ENCODE assay signal across 8 cellular contexts in the genomic region with DNA sequence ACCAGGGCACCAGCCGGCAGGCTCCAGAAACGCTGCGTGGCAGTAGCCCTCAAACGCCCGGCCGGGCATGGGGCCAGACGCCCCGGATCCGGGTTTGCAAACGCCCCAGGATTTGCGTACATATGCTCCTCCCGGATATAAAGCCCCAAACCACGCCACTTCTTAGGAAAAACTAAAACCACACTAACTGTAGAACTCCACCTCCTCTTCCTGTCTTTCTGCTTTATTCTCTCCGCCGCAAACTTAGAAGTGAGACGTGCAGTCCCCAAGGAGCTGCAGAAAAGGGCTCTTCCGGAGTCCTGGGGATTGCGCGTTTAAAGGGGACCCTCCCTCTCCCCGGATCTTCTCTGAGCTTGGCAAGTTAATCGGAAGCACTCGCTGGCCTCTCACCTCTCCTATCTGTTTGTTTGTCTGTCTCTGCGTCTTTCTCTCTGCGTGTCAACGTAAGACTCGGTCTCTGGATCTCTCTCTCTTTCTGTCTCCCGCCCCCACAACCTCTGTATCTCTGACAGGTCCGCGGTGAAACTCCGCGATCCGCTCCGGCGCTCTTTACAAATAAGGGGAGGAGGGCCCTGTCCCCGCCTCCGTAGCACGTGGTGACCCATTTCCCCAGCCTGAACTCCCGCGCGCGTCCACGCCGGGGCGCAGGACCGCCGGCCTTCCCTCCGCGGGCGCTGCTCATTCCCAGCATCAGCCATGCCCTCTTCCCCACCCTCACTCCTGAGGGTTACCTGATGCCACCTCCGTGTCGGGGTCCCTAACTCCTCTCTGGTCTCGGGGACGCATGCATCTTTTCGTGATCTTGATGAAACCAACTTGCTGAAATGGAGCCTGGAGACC. TPM values are rescaled to one million over a fixed set of nuclear protein-coding genes. Genes with fewer than 3 reads are reported as not detected.
DNase-seq lines count a peak whose midpoint lies in the region; ATAC-seq, FAIRE-seq and TF ChIP-seq lines count a peak whose summit lies in the region.

Gene SLC39A8 (minus strand): TSS at position 528 of the 840 bp plus-strand sequence. CDS start 820 bp downstream, outside the sequence.

- peak; percentile 78 for TF ChIP-seq CTCF in left ventricle myocardium inferior (IDR thresholded peaks at IDR 0.05; ENCODE audit: borderline replicate concordance)

- intact Hi-C loops in left ventricle myocardium inferior (cut with micrococcal nuclease): no loop called here

- H3K27me3 Mint-ChIP-seq in T-helper 1 cell treated with Interleukin-12 subunit alpha and Interleukin-12 subunit beta and Interleukin-4 antibody, amounts not matched to agents 30 μg/mL and 1 μg/mL, for 36 hours (ENCODE audit: low read depth): peaks cover 9% of the 10 kb centered on the region

- H3K27ac ChIP-seq in left ventricle myocardium inferior (replicated peaks): peak within 1 kb of the TSS; percentile 63

- peak within 1 kb of the TSS; percentile 92 for H3K27ac Mint-ChIP-seq in T-helper 1 cell treated with Interleukin-12 subunit alpha and Interleukin-12 subunit beta and Interleukin-4 antibody, amounts not matched to agents 30 μg/mL and 1 μg/mL, for 36 hours

- peak; percentile 48 for FAIRE-seq in urothelium cell line (lab: Jason Lieb, UNC)

- H3K27me3 ChIP-seq in left ventricle myocardium inferior (ENCODE audit: low read depth): no peaks in the 10 kb centered on the region

- peak within 1 kb of the TSS; percentile 75 for H3K4me3 ChIP-seq in left ventricle myocardium inferior

- H3K36me3 Mint-ChIP-seq in T-helper 1 cell treated with Interleukin-12 subunit alpha and Interleukin-12 subunit beta and Interleukin-4 antibody, amounts not matched to agents 30 μg/mL and 1 μg/mL, for 36 hours (ENCODE audit: low read depth): peaks cover 17% of the 10 kb centered on the region

- peak within 1 kb of the TSS; percentile 86 for H3K4me3 Mint-ChIP-seq in T-helper 1 cell treated with Interleukin-12 subunit alpha and Interleukin-12 subunit beta and Interleukin-4 antibody, amounts not matched to agents 30 μg/mL and 1 μg/mL, for 36 hours

- no peaks in the 10 kb centered on the region for H3K36me3 ChIP-seq in left ventricle myocardium inferior

- no peaks in the 10 kb centered on the region for H3K9me3 Mint-ChIP-seq in T-helper 1 cell treated with Interleukin-12 subunit alpha and Interleukin-12 subunit beta and Interleukin-4 antibody, amounts not matched to agents 30 μg/mL and 1 μg/mL, for 36 hours

- peaks cover 34% of the 10 kb centered on the region for H3K4me1 Mint-ChIP-seq in T-helper 1 cell treated with Interleukin-12 subunit alpha and Interleukin-12 subunit beta and Interleukin-4 antibody, amounts not matched to agents 30 μg/mL and 1 μg/mL, for 36 hours (ENCODE audit: low read depth)

- peak; percentile 86 for ATAC-seq in HG02798 (IDR thresholded peaks at IDR 0.05; ENCODE audit: poor library complexity, unreplicated experiment)

- H3K4me1 ChIP-seq in left ventricle myocardium inferior: peaks cover 26% of the 10 kb centered on the region

- DNase-seq in NCI-H1436 treated with DMSO at 0.1 percent for 48 hours (lab: John Stamatoyannopoulos, UW) (peak; percentile 47), amniotic epithelial cell (ENCODE audit: low read depth) (peak; percentile 85), left ventricle myocardium inferior (peak; percentile 78), pulmonary artery endothelial cell (ENCODE audit: low read depth, low spot score) (peak; percentile 47), urothelium cell line (ENCODE audit: low spot score) (peak; percentile 92)

- no peaks in the 10 kb centered on the region for H3K9me3 ChIP-seq in left ventricle myocardium inferior (replicated peaks)

- TF ChIP-seq POLR2A in GM15510 (IDR thresholded peaks at IDR 0.05; ENCODE audit: borderline replicate concordance, extremely low read depth, insufficient read length): peak; percentile 68

RNA-seq across cellular contexts. Expression of gene SLC39A8, which starts in this region (rescaled TPM):
- total RNA-seq in left ventricle myocardium inferior (3.5 TPM), pulmonary artery endothelial cell (10.7 and 12.5 TPM in 2 replicates)

Comparison
In these comparisons a context has a peak if more than half of its experiments do, and no peak if none do; other contexts are left out.
1. Peak in every context shown above with its lines: DNase-seq, ATAC-seq, H3K4me3 ChIP-seq and H3K27ac ChIP-seq.